ENCODE assay signal across 8 cellular contexts in genomic region chr4:52721968-52722814, GRCh38. TPM values are rescaled to one million over a fixed set of nuclear protein-coding genes. Genes with fewer than 3 reads are reported as not detected.
A peak's percentile ranks its signal among the peaks of the same experiment; 100 is the strongest.
DNase-seq lines count a peak whose midpoint lies in the region; ATAC-seq, FAIRE-seq and TF ChIP-seq lines count a peak whose summit lies in the region.

No MANE protein-coding gene starts in this region.

- DNase-seq in NCI-H187 (lab: John Stamatoyannopoulos, UW) = peak; percentile 84 to 98
- DNase-seq in T-helper 22 cell (ENCODE audit: low read depth) = peak; percentile 82
- DNase-seq in GM12878 (ENCODE audit: low read depth, low spot score) = peak; percentile 92
- DNase-seq in hypothalamus (lab: John Stamatoyannopoulos, UW) = peak; percentile 41 to 97 (median 91)
- DNase-seq in retina = peak; percentile 95
- DNase-seq in WERI-Rb-1 = no peak

- RAD21 ChIA-PET in GM12878 (lab: Charles Lee; ENCODE audit: unreplicated experiment) = interaction anchor here (0.6 to 3.5 kb wide), 3 partner anchors 10 to 51 kb away, joined by 3 to 25 read pairs (median 5); no protein-coding TSS in a partner anchor

- CTCF ChIA-PET in GM12878 (lab: Yijun Ruan, JAX) = interaction anchor here (1.2 to 2.1 kb wide), 3 partner anchors 10 to 307 kb away, joined by 3 to 7 read pairs (median 6); no protein-coding TSS in a partner anchor

- H2AFZ ChIP-seq in GM12878 (ENCODE audit: control insufficient read depth, low read depth, low read length) = peak overlapping the region; percentile 93

- TF ChIP-seq EP300 in GM12878 (IDR thresholded peaks at IDR 0.05; ENCODE audit: borderline replicate concordance in 1 of 2, control insufficient read depth in 1 of 2, low read depth in 2 of 2, low read length in 2 of 2) = 0 out of 4 replicates have a peak, but pooled peaks of 1 of the 2 experiments have one; percentile 30

- H3K9me3 ChIP-seq in GM12878 (replicated peaks; ENCODE audit: control insufficient read depth, insufficient read depth, low read length) = no peaks in the 10 kb centered on the region
- peaks cover 15% of the 10 kb centered on the region for H3K9me3 ChIP-seq in WERI-Rb-1 (ENCODE audit: severe bottlenecking)

- peak; percentile 99 for FAIRE-seq in GM12878 (lab: Jason Lieb, UNC)

- intact Hi-C loops in GM12878 (cut with micrococcal nuclease; ENCODE audit: unreplicated experiment) = loop anchor here (5.0 to 10.0 kb wide), 3 partner anchors 140 to 880 kb away; partner anchors contain the start of genes DCUN1D4 and RASL11B

- H3K27me3 ChIP-seq in GM12878 (replicated peaks in 1 of 2; ENCODE audit: control insufficient read depth in 2 of 2, insufficient read depth in 2 of 2, low read length in 1 of 2) = no peaks in the 10 kb centered on the region
- peaks cover 61% of the 10 kb centered on the region for H3K27me3 ChIP-seq in WERI-Rb-1 (ENCODE audit: insufficient read depth, low read depth, severe bottlenecking)

- SMC1A ChIA-PET in GM12878 (lab: Charles Lee; ENCODE audit: uncharacterized antibody, unreplicated experiment) = interaction anchor here (0.9 to 3.3 kb wide), 5 partner anchors 9 to 132 kb away, joined by 3 to 14 read pairs (median 5); no protein-coding TSS in a partner anchor

- H3K4me1 ChIP-seq in GM12878 (ENCODE audit: control insufficient read depth, insufficient read depth, low read length) = no peaks in the 10 kb centered on the region

- peaks cover 0 to 4% of the 10 kb centered on the region in 2 experiments; a peak in 1 of 4 replicates for H3K36me3 ChIP-seq in GM12878 (ENCODE audit: control insufficient read depth in 2 of 2, insufficient read depth in 2 of 2, low read length in 1 of 2)
- no peaks in the 10 kb centered on the region for H3K36me3 ChIP-seq in WERI-Rb-1

- BruUV-seq in GM12878 (replicated peaks; lab: Mats Ljungman, UMichigan) = no TSS peak

- H3K4me3 ChIP-seq in GM12878 (peak overlapping the region; percentile 76), WERI-Rb-1 (ENCODE audit: low read depth, low read length) (no peak overlapping the region)

- H3K4me2 ChIP-seq in GM12878 (ENCODE audit: control insufficient read depth, insufficient read depth) = peak overlapping the region; percentile 82

- peak overlapping the region; percentile 83 for H3K27ac ChIP-seq in GM12878 (ENCODE audit: control insufficient read depth, insufficient read depth)
- H3K27ac ChIP-seq in WERI-Rb-1 = no peak overlapping the region

- H3K9ac ChIP-seq in GM12878 (ENCODE audit: control insufficient read depth, insufficient read depth, low read length) = peak overlapping the region; percentile 81

- ATAC-seq in HG02884 (IDR thresholded peaks at IDR 0.05; ENCODE audit: unreplicated experiment) (peak; percentile 90), GM12878 (peak; percentile 98)

- peak; percentile 87 for TF ChIP-seq POLR2A in GM15510 (IDR thresholded peaks at IDR 0.05; ENCODE audit: borderline replicate concordance, extremely low read depth, insufficient read length)
- TF ChIP-seq POLR2A in GM12878 (IDR thresholded peaks at IDR 0.05; ENCODE audit: low read depth, low read length) = peak; percentile 95

- in situ Hi-C loops in GM12878 (cut with MboI) = loop anchor here (25.0 kb wide), 1 partner anchor 640 kb away; the partner anchor contains the start of gene SCFD2

- under 1% methylated on average over 56 of the region's 56 CpGs for WGBS in GM12878 (ENCODE audit: insufficient coverage, insufficient replicate concordance, low lambda C conversion rate, missing lambda C conversion rate)

- no peak for TF ChIP-seq RAD21 in GM12878 (IDR thresholded peaks at IDR 0.05; ENCODE audit: insufficient read depth, low read depth, low read length)

- H3K79me2 ChIP-seq in GM12878 (ENCODE audit: control insufficient read depth, insufficient read depth, low read length) = no peaks in the 10 kb centered on the region; the same call in 1 of the 2 replicates

- H4K20me1 ChIP-seq in GM12878 (ENCODE audit: control insufficient read depth, insufficient read depth) = no peaks in the 10 kb centered on the region

- POLR2A ChIA-PET in GM12878 (lab: Charles Lee) = interaction anchor here (0.6 to 3.6 kb wide), 4 partner anchors 10 to 67 kb away, joined by 3 to 56 read pairs (median 4); no protein-coding TSS in a partner anchor

- no peak for TF ChIP-seq CTCF in GM12878 (IDR thresholded peaks at IDR 0.05 in 2 of 3, conservative IDR thresholded peaks at IDR 0.05 in 1 of 3; ENCODE audit: control insufficient read depth in 2 of 3, extremely low read depth in 1 of 3, insufficient read depth in 1 of 3, low read depth in 3 of 3, low read length in 3 of 3)
- TF ChIP-seq CTCF in WERI-Rb-1 (IDR thresholded peaks at IDR 0.05; ENCODE audit: low read depth, low read length) = no peak

TF ChIP-seq in GM12878, 131 proteins besides CTCF, POLR2A, EP300 and RAD21 (continues in another document):
- peak; percentile 22; the same call in 1 of the 2 replicates for TF ChIP-seq SIN3A (IDR thresholded peaks at IDR 0.05; ENCODE audit: low read depth, low read length)
- TF ChIP-seq E4F1 (IDR thresholded peaks at IDR 0.05; ENCODE audit: borderline replicate concordance, partially characterized antibody) = no peak
- no peak for TF ChIP-seq ZNF592 (IDR thresholded peaks at IDR 0.05)
- peak; percentile 80 for TF ChIP-seq PAX5 (IDR thresholded peaks at IDR 0.05; ENCODE audit: borderline replicate concordance, low read depth, low read length)
- peak; percentile 91 for TF ChIP-seq PML (IDR thresholded peaks at IDR 0.05; ENCODE audit: low read length)
- peak; percentile 24; the same call in 1 of the 2 replicates for TF ChIP-seq SMC3 (IDR thresholded peaks at IDR 0.05; ENCODE audit: borderline replicate concordance, low read length)
- no peak; the same call in none of the 2 replicates for TF ChIP-seq GATAD2B (conservative IDR thresholded peaks at IDR 0.05; ENCODE audit: low read depth)
- TF ChIP-seq MEF2A (IDR thresholded peaks at IDR 0.05; ENCODE audit: insufficient read depth, low read depth, low read length) = no peak
- TF ChIP-seq RELA (IDR thresholded peaks at IDR 0.05; ENCODE audit: borderline replicate concordance, partially characterized antibody) = no peak

RNA-seq across cellular contexts. Expression of gene ERVMER34-1, which starts 29.0 kb away (rescaled TPM):
- not detected in 2 replicates for total RNA-seq in GM12878 (2013; cell fraction: nucleolus; rRNA removed)
- total RNA-seq in GM12878 (2014; rRNA removed) (not detected in 2 replicates), GM12878 (2014; rRNA removed; fragmentation: Illumina TruSeq; extraction: Trizol) (not detected in 2 replicates), GM12878 (2021) (not detected in 2 replicates)
- polyA plus RNA-seq in GM12878 (2011; ENCODE audit: low read depth) = not detected
- polyA plus RNA-seq in GM12878 (2011; rRNA removed) (not detected in 2 replicates), GM12878 (2014; fragmentation: Illumina TruSeq; extraction: Trizol) (not detected in 2 replicates), GM12878 (2014; fragmentation: Nextera tagmentation; extraction: Ambion mirVana) (not detected), GM12878 (2014; rRNA removed) (not detected in 2 replicates), GM12878 (2016; fragmentation: Nextera tagmentation; extraction: Ambion mirVana) (not detected)
- not detected in 2 replicates for polyA plus RNA-seq in GM12878 (2011; cell fraction: cytosol; rRNA removed)
- polyA plus RNA-seq in GM12878 (2011; cell fraction: nucleus; rRNA removed) = 0.04 TPM in 1 of 2 replicates, not detected in the other
- not detected in 2 replicates for polyA plus RNA-seq in GM12878 (2012)
- polyA minus RNA-seq in GM12878 (2011; rRNA and poly(A)+ RNA removed) = not detected in 2 replicates
- not detected in 2 replicates for polyA minus RNA-seq in GM12878 (2011; cell fraction: cytosol; rRNA and poly(A)+ RNA removed)
- not detected in 2 replicates for polyA minus RNA-seq in GM12878 (2011; cell fraction: nucleus; rRNA and poly(A)+ RNA removed)
